In genomic region chr2:176088048-176088936, GRCh38 we compare ENCODE assay signal across 9 cellular contexts. TPM values are rescaled to one million over a fixed set of nuclear protein-coding genes. Genes with fewer than 3 reads are reported as not detected.
DNase-seq lines count a peak whose midpoint lies in the region; ATAC-seq and TF ChIP-seq lines count a peak whose summit lies in the region.
"Had no signal": no experiment of that assay in that cellular context is flagged by ENCODE, and none has a peak within 500 bp of the region (broad histone marks: within the 10 kb centered on the region; RNA-seq: fewer than 3 reads in every experiment).

No MANE protein-coding gene starts in this region.

- no peak for TF ChIP-seq POLR2A in GM18505 (IDR thresholded peaks at IDR 0.05; ENCODE audit: borderline replicate concordance, extremely low read depth, insufficient read depth, insufficient read length)

- H3K79me2 ChIP-seq in neural cell (replicated peaks; ENCODE audit: insufficient read depth, low read length) = no peaks in the 10 kb centered on the region

- H3K4me2 ChIP-seq in neural cell (ENCODE audit: low read length) = no peak overlapping the region

- no peak for TF ChIP-seq EP300 in neural cell (conservative IDR thresholded peaks at IDR 0.05; ENCODE audit: poor library complexity, severe bottlenecking)

- H3F3A ChIP-seq in neural cell (ENCODE audit: insufficient read depth, low read length, poor library complexity, severe bottlenecking) = no peaks in the 10 kb centered on the region

- H3K4me3 ChIP-seq in fibroblast of the aortic adventitia (ENCODE audit: low read depth, low read length) (peak overlapping the region; percentile 53), neural cell (ENCODE audit: low read length) (peak overlapping the region; percentile 58)

- ATAC-seq in GM18505 (IDR thresholded peaks at IDR 0.05; ENCODE audit: unreplicated experiment) = no peak

- H4K20me1 ChIP-seq in neural cell (ENCODE audit: insufficient read depth) = no peaks in the 10 kb centered on the region

- no peak overlapping the region for H2AFZ ChIP-seq in neural cell (ENCODE audit: low read depth, low read length)

- no peak overlapping the region for H3K27ac ChIP-seq in neural cell (ENCODE audit: low read length)

- peak; percentile 88 for TF ChIP-seq CTCF in fibroblast of the aortic adventitia (IDR thresholded peaks at IDR 0.05; ENCODE audit: insufficient read depth, low read length)
- TF ChIP-seq CTCF in neural cell (IDR thresholded peaks at IDR 0.05; ENCODE audit: poor library complexity, severe bottlenecking) = peak; percentile 89

- peaks cover 4% of the 10 kb centered on the region for H3K9me3 ChIP-seq in neural cell (ENCODE audit: low read length)

- peak; percentile 41 for DNase-seq in stimulated activated CD4-positive, alpha-beta T cell treated with anti-CD3 and anti-CD28 coated beads, Interleukin-15, amount 100 ng/mL, for 24 hours
- no peak for DNase-seq in stimulated activated CD4-positive, alpha-beta T cell treated with anti-CD3 and anti-CD28 coated beads, Interleukin-12 subunit alpha, Interleukin-12 subunit beta, amount 100 ng/mL, for 4 hours
- DNase-seq in Kasumi-1 (lab: John Stamatoyannopoulos, UW) (peak; percentile 69 to 78), UCSD-AML1 (lab: John Stamatoyannopoulos, UW; ENCODE audit: unreplicated experiment) (peak; percentile 59), fibroblast of the aortic adventitia (ENCODE audit: low read depth) (peak; percentile 41), NK-92 (lab: John Stamatoyannopoulos, UW; ENCODE audit: unreplicated experiment) (no peak)

- TF ChIP-seq RAD21 in neural cell (conservative IDR thresholded peaks at IDR 0.05) = peak; percentile 87

- no peak overlapping the region for H3K9ac ChIP-seq in neural cell (ENCODE audit: low read length)

- no peaks in the 10 kb centered on the region for H3K9me2 ChIP-seq in neural cell (ENCODE audit: insufficient read depth, low read length)

- H3K36me3 ChIP-seq in neural cell (ENCODE audit: insufficient read depth, low read length) = no peaks in the 10 kb centered on the region

- H3K27me3 ChIP-seq in neural cell (ENCODE audit: insufficient read depth, low read depth, low read length) = peaks cover 99% of the 10 kb centered on the region

TF ChIP-seq in neural cell, 6 proteins besides CTCF, POLR2A, EP300 and RAD21:
- TF ChIP-seq EZH2 (IDR thresholded peaks at IDR 0.05; ENCODE audit: borderline replicate concordance, insufficient read depth, low read length, poor library complexity, severe bottlenecking) (no peak), SMC3 (conservative IDR thresholded peaks at IDR 0.05; ENCODE audit: poor library complexity) (peak; percentile 88), POLR2AphosphoS5 (IDR thresholded peaks at IDR 0.05) (peak; percentile 34)
TF ChIP-seq in neural cell: peak in this region for 2.

RNA-seq across cellular contexts. Expression of gene HOXD13, which starts 4.2 kb away (rescaled TPM):
- total RNA-seq in fibroblast of the aortic adventitia (ENCODE audit: low replicate concordance) = not detected in 2 replicates
- polyA plus RNA-seq in neural cell = not detected in 2 replicates
- polyA minus RNA-seq in neural cell = not detected in 2 replicates
- total RNA-seq: mononuclear cell had no signal

RNA-seq across cellular contexts. Expression of gene EVX2, which starts 4.5 kb away (rescaled TPM):
- total RNA-seq in fibroblast of the aortic adventitia (ENCODE audit: low replicate concordance) = not detected in 2 replicates
- polyA plus RNA-seq in neural cell = not detected in 2 replicates
- polyA minus RNA-seq in neural cell = not detected in 2 replicates
- total RNA-seq: mononuclear cell had no signal

RNA-seq across cellular contexts. Expression of gene HOXD12, which starts 11.3 kb away (rescaled TPM):
- total RNA-seq in fibroblast of the aortic adventitia (ENCODE audit: low replicate concordance) = not detected in 2 replicates
- not detected in 2 replicates for polyA plus RNA-seq in neural cell
- not detected in 2 replicates for polyA minus RNA-seq in neural cell
- total RNA-seq: mononuclear cell had no signal

RNA-seq across cellular contexts. Expression of gene HOXD11, which starts 18.8 kb away (rescaled TPM):
- total RNA-seq in fibroblast of the aortic adventitia (ENCODE audit: low replicate concordance) = not detected in 2 replicates
- polyA plus RNA-seq in neural cell = not detected in 2 replicates
- polyA minus RNA-seq in neural cell = not detected in 2 replicates
- total RNA-seq: mononuclear cell had no signal

RNA-seq across cellular contexts. Expression of gene HOXD10, which starts 28.3 kb away (rescaled TPM):
- not detected in 2 replicates for total RNA-seq in fibroblast of the aortic adventitia (ENCODE audit: low replicate concordance)
- not detected in 2 replicates for polyA plus RNA-seq in neural cell
- not detected in 2 replicates for polyA minus RNA-seq in neural cell
- total RNA-seq: mononuclear cell had no signal

Comparison
In these comparisons a context has a peak if more than half of its experiments do, and no peak if none do; other contexts are left out.
1. DNase-seq: peak in stimulated activated CD4-positive, alpha-beta T cell treated with anti-CD3 and anti-CD28 coated beads, Interleukin-15, amount 100 ng/mL, for 24 hours (single experiment), Kasumi-1 (2 of 2), UCSD-AML1 (single experiment) and fibroblast of the aortic adventitia (single experiment); none in stimulated activated CD4-positive, alpha-beta T cell treated with anti-CD3 and anti-CD28 coated beads, Interleukin-12 subunit alpha, Interleukin-12 subunit beta, amount 100 ng/mL, for 4 hours (single experiment) and NK-92 (single experiment).